19 cellular contexts compared by ENCODE assay signal in the genomic region with DNA sequence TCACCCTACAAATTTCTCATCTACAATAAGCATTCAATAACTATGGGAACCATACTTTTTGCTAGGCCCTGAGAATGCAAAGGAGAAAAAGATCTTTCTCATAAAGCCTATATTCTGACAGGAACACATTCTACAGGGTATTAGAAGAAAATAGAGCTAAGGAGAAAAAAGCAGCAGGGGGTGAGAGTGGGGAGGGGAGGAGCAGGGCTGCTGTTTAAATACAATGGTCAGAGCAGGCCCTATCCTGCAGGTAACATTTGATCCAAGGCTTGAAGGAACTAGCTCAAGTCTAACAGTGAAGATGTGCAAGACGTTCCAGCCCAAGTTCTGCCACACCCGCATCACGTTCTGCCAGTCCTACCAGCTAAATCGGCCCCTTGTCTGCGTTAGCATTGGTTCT.
DNase-seq lines count a peak whose midpoint lies in the region; ATAC-seq, FAIRE-seq and TF ChIP-seq lines count a peak whose summit lies in the region.
"Had no signal": no experiment of that assay in that cellular context is flagged by ENCODE, and none has a peak within 500 bp of the region (broad histone marks: within the 10 kb centered on the region; RNA-seq: fewer than 3 reads in every experiment).

No MANE protein-coding gene starts in this region.

- no peaks in the 10 kb centered on the region for H3K36me3 ChIP-seq in bronchial epithelial cell (ENCODE audit: control insufficient read depth, insufficient read depth, low read length)
- H3K36me3 ChIP-seq in mesendoderm (ENCODE audit: control insufficient read depth, insufficient read depth, low read length): no peaks in the 10 kb centered on the region
- H3K36me3 ChIP-seq: HAP-1 had no signal

- intact Hi-C loops in MCF 10A (cut with micrococcal nuclease): no loop called here

- WGBS in mesendoderm (ENCODE audit: extremely low coverage, insufficient coverage, low lambda C conversion rate): no CpG with 5 or more reads among the region's 5 CpGs

- no peak overlapping the region for H3K4me3 Mint-ChIP-seq in glutamatergic neuron (ENCODE audit: unreplicated experiment)
- H3K4me3 Mint-ChIP-seq in MCF 10A (ENCODE audit: unreplicated experiment): no peak overlapping the region
- H3K4me3 Mint-ChIP-seq: CD4-positive, alpha-beta T cell; IgD-negative memory B cell had no signal

- no TSS peak for BruUV-seq in MCF 10A (replicated peaks; lab: Mats Ljungman, UMichigan)

- H3K4me1 ChIP-seq in mesendoderm (ENCODE audit: control insufficient read depth, low read depth, low read length): peaks cover 17% of the 10 kb centered on the region
- H3K4me1 ChIP-seq: Caco-2 had no signal

- H2BK120ac ChIP-seq in mesendoderm (ENCODE audit: low read depth, low read length): no peak overlapping the region

- no peak overlapping the region for H3K56ac ChIP-seq in mesendoderm (ENCODE audit: low read length)

- no peak overlapping the region for H4K5ac ChIP-seq in mesendoderm (ENCODE audit: low read length)

- no peak overlapping the region for H2BK5ac ChIP-seq in mesendoderm (ENCODE audit: low read length)

- no peak overlapping the region for H2AK5ac ChIP-seq in mesendoderm (ENCODE audit: low read length)

- H3K23ac ChIP-seq in mesendoderm (ENCODE audit: low read length): no peak overlapping the region

- no peak overlapping the region for H2BK15ac ChIP-seq in mesendoderm (replicated peaks; ENCODE audit: low read depth)

- no peak for TF ChIP-seq CTCF in bronchial epithelial cell (IDR thresholded peaks at IDR 0.05; ENCODE audit: insufficient read depth, low read length, severe bottlenecking)
- no peak for TF ChIP-seq CTCF in glutamatergic neuron (IDR thresholded peaks at IDR 0.05; ENCODE audit: partially characterized antibody, unreplicated experiment)
- TF ChIP-seq CTCF in MCF 10A (IDR thresholded peaks at IDR 0.05; ENCODE audit: unreplicated experiment): no peak

- H3K27ac Mint-ChIP-seq in glutamatergic neuron (ENCODE audit: unreplicated experiment): peak overlapping the region; percentile 31
- H3K27ac Mint-ChIP-seq in MCF 10A (ENCODE audit: low read depth, unreplicated experiment): no peak overlapping the region
- H3K27ac Mint-ChIP-seq: CD4-positive, alpha-beta T cell; IgD-negative memory B cell had no signal

- H3K4me2 ChIP-seq in mesendoderm (ENCODE audit: low read length): no peak overlapping the region

- H3K27ac ChIP-seq in mesendoderm (ENCODE audit: low read depth, low read length): no peak overlapping the region
- H3K27ac ChIP-seq: C4-2B had no signal

- H3K79me2 ChIP-seq in mesendoderm (ENCODE audit: control insufficient read depth, insufficient read depth, low read length): peaks cover 3% of the 10 kb centered on the region

- peak; percentile 64 for FAIRE-seq in bronchial epithelial cell (lab: Jason Lieb, UNC)
- FAIRE-seq: A204.1, D721Med, G401.6, GM12891, HepG2 had no signal

- peaks cover 56% of the 10 kb centered on the region for H3K4me1 Mint-ChIP-seq in glutamatergic neuron (ENCODE audit: low read depth, unreplicated experiment)
- peaks cover 7% of the 10 kb centered on the region for H3K4me1 Mint-ChIP-seq in MCF 10A (ENCODE audit: insufficient read depth, unreplicated experiment)

- no peak overlapping the region for H3K4ac ChIP-seq in mesendoderm (ENCODE audit: low read depth, low read length)

- POLR2A ChIA-PET in MCF 10A (lab: Yijun Ruan, JAX): interaction anchor here (0.5 kb wide), 1 partner anchor 157 kb away, joined by 3 read pairs; no protein-coding TSS in a partner anchor

- peaks cover 4% of the 10 kb centered on the region for H3K79me1 ChIP-seq in mesendoderm (ENCODE audit: low read length)

- H4K8ac ChIP-seq in mesendoderm (ENCODE audit: low read depth, low read length): no peak overlapping the region

- H3K9me3 Mint-ChIP-seq in glutamatergic neuron (ENCODE audit: unreplicated experiment) (peaks cover 36% of the 10 kb centered on the region), MCF 10A (ENCODE audit: unreplicated experiment) (no peaks in the 10 kb centered on the region)

- ATAC-seq in SK-N-SH treated with all-trans-retinoic acid at 6 μM for 48 hours: no peak
- ATAC-seq: HepG2 had no signal

- H3K36me3 Mint-ChIP-seq in glutamatergic neuron (ENCODE audit: unreplicated experiment) (no peaks in the 10 kb centered on the region), MCF 10A (ENCODE audit: insufficient read depth, unreplicated experiment) (no peaks in the 10 kb centered on the region)

- H3K4me3 ChIP-seq in bronchial epithelial cell (ENCODE audit: low read depth, low read length) (no peak overlapping the region), mesendoderm (ENCODE audit: low read length) (no peak overlapping the region)
- H3K4me3 ChIP-seq: HAP-1 had no signal

- H3K18ac ChIP-seq in mesendoderm (ENCODE audit: low read length): peak overlapping the region; percentile 13

- no peak overlapping the region for H3K9ac ChIP-seq in mesendoderm (ENCODE audit: low read length)

- DNase-seq in bronchial epithelial cell (ENCODE audit: low read depth): no peak
- no peak for DNase-seq in glutamatergic neuron
- DNase-seq in mesendoderm: peak; percentile 73
- no peak for DNase-seq in NOMO-1 treated with dmso at 0.1 percent for 144 hours (lab: John Stamatoyannopoulos, UW; ENCODE audit: unreplicated experiment)
- DNase-seq in MCF 10A (ENCODE audit: unreplicated experiment): no peak
- no peak for DNase-seq in activated CD4-positive, alpha-beta T cell treated with anti-CD3 and anti-CD28 coated beads, Interleukin-2, amount 50 U/mL, for 4 hours
- DNase-seq: ACHN; Caco-2; CD4-positive, alpha-beta T cell; KBM-7 had no signal

- CTCF ChIA-PET in MCF 10A (lab: Yijun Ruan, JAX): no interaction called here

- no peaks in the 10 kb centered on the region for H3K27me3 ChIP-seq in bronchial epithelial cell (ENCODE audit: control insufficient read depth, insufficient read depth, low read length)
- no peaks in the 10 kb centered on the region for H3K27me3 ChIP-seq in mesendoderm (ENCODE audit: insufficient read depth, low read length, poor library complexity)

- peaks cover 27% of the 10 kb centered on the region for H3K27me3 Mint-ChIP-seq in glutamatergic neuron (ENCODE audit: unreplicated experiment)
- no peaks in the 10 kb centered on the region for H3K27me3 Mint-ChIP-seq in MCF 10A (ENCODE audit: insufficient read depth, unreplicated experiment)
- H3K27me3 Mint-ChIP-seq: CD4-positive, alpha-beta T cell; IgD-negative memory B cell had no signal

TF ChIP-seq in SK-N-SH treated with all-trans-retinoic acid at 6 μM for 48 hours, 23 proteins besides CTCF, POLR2A, EP300 and RAD21:
- TF ChIP-seq ZFP30 (CRISPR knock-in tag; IDR thresholded peaks at IDR 0.05) (no peak), ZNF8 (CRISPR knock-in tag; IDR thresholded peaks at IDR 0.05) (no peak), BACH2 (CRISPR knock-in tag; IDR thresholded peaks at IDR 0.05; ENCODE audit: borderline replicate concordance) (no peak), CSDC2 (CRISPR knock-in tag; IDR thresholded peaks at IDR 0.05) (no peak)
